Comparison of ENCODE assay signal across 8 cellular contexts in the genomic region with DNA sequence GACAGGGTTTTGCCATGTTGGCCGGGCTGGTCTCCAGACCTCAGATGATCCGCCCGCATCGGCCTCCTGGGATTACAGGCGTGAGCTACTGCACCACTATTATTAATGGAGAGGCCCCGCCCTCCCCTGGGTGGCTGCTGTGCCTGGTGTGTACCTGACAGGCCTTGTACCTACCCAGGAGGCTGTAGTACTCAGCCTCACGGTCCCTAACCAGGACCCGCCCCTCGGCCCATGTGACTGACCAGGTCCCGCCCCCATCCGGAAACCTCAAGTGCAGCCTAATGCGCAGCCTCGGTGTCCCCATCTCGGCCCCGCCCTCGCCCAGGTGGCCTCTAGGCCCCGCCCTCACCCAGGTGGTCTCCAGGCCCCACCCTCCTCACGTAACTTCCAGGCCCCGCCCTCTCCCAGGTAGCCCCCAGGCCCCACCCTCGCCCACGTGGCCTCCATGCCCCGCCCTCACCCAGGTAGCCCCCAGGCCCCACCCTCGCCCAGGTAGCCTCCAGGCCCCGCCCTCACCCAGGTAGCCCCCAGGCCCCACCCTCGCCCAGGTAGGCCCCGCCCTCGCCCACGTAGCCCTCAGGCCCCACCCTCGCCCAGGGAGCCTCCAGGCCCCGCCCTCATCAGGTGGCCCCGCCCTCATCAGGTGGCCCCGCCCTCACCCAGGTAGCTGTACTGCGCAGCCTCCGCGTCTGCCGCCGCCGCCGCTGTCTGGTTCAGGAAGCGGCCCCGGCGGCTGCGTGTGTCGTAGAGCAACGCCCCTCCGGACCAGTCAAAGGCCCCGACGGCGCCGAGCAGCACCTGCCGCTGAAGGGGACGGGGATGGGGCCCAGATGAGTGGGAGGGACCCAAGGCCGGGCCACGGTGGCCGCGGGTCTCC.
A peak's percentile ranks its signal among the peaks of the same experiment; 100 is the strongest.
DNase-seq lines count a peak whose midpoint lies in the region; ATAC-seq lines count a peak whose summit lies in the region.

No MANE protein-coding gene starts in this region.

- DNase-seq in GM19240 (ENCODE audit: insufficient read length, low spot score) (peak; percentile 17), NCI-H526 treated with DMSO at 0.1 percent for 48 hours (lab: John Stamatoyannopoulos, UW) (peak; percentile 86), activated gamma-delta T cell treated with Interleukin-2 at 50 U/mL for 16 hours (peak; percentile 76), NCI-H524 (lab: John Stamatoyannopoulos, UW) (no peak), Ammon's horn (ENCODE audit: low spot score) (no peak)
- DNase-seq in stimulated activated CD4-positive, alpha-beta T cell treated with anti-CD3 and anti-CD28 coated beads, Interleukin-2, amount 100 ng/mL, for 4 hours (ENCODE audit: low read depth): peak; percentile 56

- H3K9me3 ChIP-seq in iPS-18c (ENCODE audit: control insufficient read depth, insufficient read depth, low read length): no peaks in the 10 kb centered on the region

- peak overlapping the region; percentile 62 for H3K4me3 ChIP-seq in iPS-18c (ENCODE audit: insufficient read depth, low read depth, low read length)

- no peak for ATAC-seq in HG03025 (IDR thresholded peaks at IDR 0.05; ENCODE audit: low FRiP score, unreplicated experiment)

Comparison
In these comparisons a context has a peak if more than half of its experiments do, and no peak if none do; other contexts are left out.
1. DNase-seq: peak in GM19240 (single experiment), NCI-H526 treated with DMSO at 0.1 percent for 48 hours (single experiment), activated gamma-delta T cell treated with Interleukin-2 at 50 U/mL for 16 hours (single experiment) and stimulated activated CD4-positive, alpha-beta T cell treated with anti-CD3 and anti-CD28 coated beads, Interleukin-2, amount 100 ng/mL, for 4 hours (single experiment); none in NCI-H524 (0 of 2) and Ammon's horn (single experiment).